1 cellular context compared by ENCODE assay signal in the genomic region with DNA sequence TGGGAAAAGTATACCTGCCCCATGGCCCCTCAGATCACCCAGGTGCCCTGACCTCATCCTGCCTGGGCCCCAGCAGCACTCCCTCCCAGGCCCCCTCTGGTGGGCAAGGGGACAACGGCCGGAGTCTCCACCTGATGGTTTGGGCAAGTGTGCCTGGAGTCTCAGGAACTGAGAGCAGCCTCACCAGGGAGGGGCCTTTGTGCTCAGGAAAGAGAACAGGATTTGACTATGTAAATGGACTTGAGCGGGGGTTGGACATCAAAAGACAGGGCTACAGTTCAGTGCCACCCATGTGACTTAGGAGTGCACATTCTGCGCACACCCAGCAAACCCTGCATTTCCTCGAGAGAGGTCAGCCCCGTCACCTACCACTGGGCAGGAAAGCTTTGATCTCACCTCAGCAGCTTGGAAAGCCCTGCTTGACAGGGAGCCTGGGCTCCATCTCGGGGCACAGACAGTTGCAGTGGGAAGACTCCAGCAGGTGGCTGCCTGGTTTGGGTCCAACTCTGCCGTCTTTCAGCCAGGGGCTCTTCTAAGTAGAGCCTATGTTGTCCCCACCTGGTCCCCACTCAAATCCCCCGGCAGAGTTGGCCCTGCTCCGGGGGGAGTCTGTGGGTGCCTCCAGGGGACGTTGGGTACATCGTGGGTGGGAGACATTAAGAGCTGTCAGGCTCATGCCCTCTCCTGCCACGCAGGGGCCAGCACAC.
TF ChIP-seq lines count a peak whose summit lies in the region.

No MANE protein-coding gene starts in this region.

TF ChIP-seq in SK-N-SH treated with all-trans-retinoic acid at 6 μM for 48 hours, 23 proteins besides CTCF, POLR2A, EP300 and RAD21 (continued from another document):
- TF ChIP-seq TCF4 (CRISPR knock-in tag; IDR thresholded peaks at IDR 0.05; ENCODE audit: borderline replicate concordance) = no peak
- no peak for TF ChIP-seq ARNTL (CRISPR knock-in tag; IDR thresholded peaks at IDR 0.05; ENCODE audit: borderline replicate concordance, low read depth)
